ENCODE assay signal across 22 cellular contexts in the genomic region with DNA sequence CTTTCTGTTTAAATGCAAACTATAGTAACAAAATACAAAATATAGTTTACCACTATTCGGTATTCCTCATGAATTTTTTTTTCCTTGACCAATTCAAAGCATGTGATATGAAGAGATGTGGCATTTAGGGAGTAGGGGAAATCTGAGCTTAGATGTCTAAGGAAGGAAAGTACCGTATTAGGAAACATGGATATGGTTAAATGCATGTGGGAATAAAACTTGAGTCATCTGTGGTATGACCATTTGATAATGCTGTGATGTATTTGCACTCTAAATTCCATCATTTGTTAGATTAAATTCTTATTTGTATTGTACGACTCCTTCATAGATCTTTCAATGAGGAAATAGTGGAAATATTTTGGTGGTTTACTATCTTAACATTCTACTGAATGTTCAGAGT. TPM values are rescaled to one million over a fixed set of nuclear protein-coding genes. Genes with fewer than 3 reads are reported as not detected.
DNase-seq lines count a peak whose midpoint lies in the region; ATAC-seq and TF ChIP-seq lines count a peak whose summit lies in the region.
"Had no signal": no experiment of that assay in that cellular context is flagged by ENCODE, and none has a peak within 500 bp of the region (broad histone marks: within the 10 kb centered on the region; RNA-seq: fewer than 3 reads in every experiment).

No MANE protein-coding gene starts in this region.

- peak; percentile 75 for ATAC-seq in omental fat pad (ENCODE audit: low FRiP score)
- ATAC-seq: activated CD8-positive, alpha-beta T cell treated with anti-CD3 and anti-CD28 coated beads for 36 hours; Panc1; WTC11 had no signal

- H3K27ac ChIP-seq in dorsolateral prefrontal cortex = no peak overlapping the region
- H3K27ac ChIP-seq: ascending aorta, colonic mucosa, lower lobe of right lung, uterus had no signal

- H3K4me3 ChIP-seq in AG09309 (ENCODE audit: control insufficient read depth, low read depth, low read length) = no peak overlapping the region
- H3K4me3 ChIP-seq in choroid plexus epithelial cell (ENCODE audit: low read depth, low read length) = no peak overlapping the region
- H3K4me3 ChIP-seq in dorsolateral prefrontal cortex = no peak overlapping the region
- H3K4me3 ChIP-seq: ascending aorta, colonic mucosa, lower lobe of right lung, uterus had no signal

- in situ Hi-C loops in ACHN (cut with HindIII; ENCODE audit: low pct_ligation_motif_present, low pct_unique_long_range_greater_than_20kb, low sequenced_read_pairs) = loop anchor here (25.0 kb wide), 1 partner anchor 319 kb away; no protein-coding TSS in a partner anchor

- H3K27me3 ChIP-seq in dorsolateral prefrontal cortex = no peaks in the 10 kb centered on the region
- H3K27me3 ChIP-seq: ascending aorta, colonic mucosa, uterus had no signal

- intact Hi-C loops in dorsolateral prefrontal cortex (cut with DNase I) = no loop called here

- TF ChIP-seq CTCF in AG09309 (IDR thresholded peaks at IDR 0.05; ENCODE audit: control insufficient read depth, insufficient read depth, low read depth, low read length, missing control alignments) = no peak
- TF ChIP-seq CTCF in choroid plexus epithelial cell (conservative IDR thresholded peaks at IDR 0.05; ENCODE audit: low read depth, low read length) = no peak
- TF ChIP-seq CTCF in omental fat pad (IDR thresholded peaks at IDR 0.05) = no peak
- no peak for TF ChIP-seq CTCF in dorsolateral prefrontal cortex (IDR thresholded peaks at IDR 0.05 in 54 of 56, conservative IDR thresholded peaks at IDR 0.05 in 2 of 56; ENCODE audit: low read depth in 1 of 56, partially characterized antibody in 56 of 56)

- DNase-seq in AG09309 (ENCODE audit: low read depth) (peak; percentile 82), NCI-H226 (peak; percentile 93), choroid plexus epithelial cell (ENCODE audit: low read depth) (peak; percentile 80), omental fat pad (ENCODE audit: low spot score) (no peak), ACHN (no peak), dorsolateral prefrontal cortex (no peak)
- no peak for DNase-seq in stimulated activated CD4-positive, alpha-beta T cell treated with anti-CD3 and anti-CD28 coated beads, Interleukin-2, amount 100 ng/mL, for 48 hours
- no peak for DNase-seq in activated CD4-positive, CD25-positive, alpha-beta regulatory T cell treated with anti-CD3 and anti-CD28 coated beads, Interleukin-2, amount 50 U/mL, for 72 hours
- DNase-seq: activated CD8-positive, alpha-beta T cell treated with anti-CD3 and anti-CD28 coated beads for 36 hours; activated naive CD4-positive, alpha-beta T cell treated with anti-CD3 and anti-CD28 coated beads, Interleukin-2, amount 10 ng/mL, durations not matched to agents 7 days and 5 days; colonic mucosa; DMS79; endodermal cell; H9; lower lobe of right lung; NCI-H1105; NCI-H2029 treated with DMSO at 0.1 percent for 48 hours; NK-92 treated with Interleukin-12 subunit alpha and Interleukin-12 subunit beta, amount 100 ng/mL, for 24 hours; uterus had no signal

RNA-seq across cellular contexts. Expression of gene AHR, which starts 19.7 kb away (rescaled TPM):
- 100 to 1,000 TPM; 129 to 258 (median 149) TPM for total RNA-seq in omental fat pad
- total RNA-seq in dorsolateral prefrontal cortex = 10 to 100 TPM in 119 of 120 experiments, 1 to 10 TPM in 1; 7.8 to 51.4 (median 18.7) TPM

Comparison
In these comparisons a context has a peak if more than half of its experiments do, and no peak if none do; other contexts are left out.
1. DNase-seq: peak in AG09309 (single experiment), NCI-H226 (single experiment) and choroid plexus epithelial cell (single experiment); none in omental fat pad (single experiment), ACHN (single experiment), stimulated activated CD4-positive, alpha-beta T cell treated with anti-CD3 and anti-CD28 coated beads, Interleukin-2, amount 100 ng/mL, for 48 hours (0 of 2), dorsolateral prefrontal cortex (0 of 10) and activated CD4-positive, CD25-positive, alpha-beta regulatory T cell treated with anti-CD3 and anti-CD28 coated beads, Interleukin-2, amount 50 U/mL, for 72 hours (single experiment).